Comparison of ENCODE assay signal across 8 cellular contexts in the genomic region with DNA sequence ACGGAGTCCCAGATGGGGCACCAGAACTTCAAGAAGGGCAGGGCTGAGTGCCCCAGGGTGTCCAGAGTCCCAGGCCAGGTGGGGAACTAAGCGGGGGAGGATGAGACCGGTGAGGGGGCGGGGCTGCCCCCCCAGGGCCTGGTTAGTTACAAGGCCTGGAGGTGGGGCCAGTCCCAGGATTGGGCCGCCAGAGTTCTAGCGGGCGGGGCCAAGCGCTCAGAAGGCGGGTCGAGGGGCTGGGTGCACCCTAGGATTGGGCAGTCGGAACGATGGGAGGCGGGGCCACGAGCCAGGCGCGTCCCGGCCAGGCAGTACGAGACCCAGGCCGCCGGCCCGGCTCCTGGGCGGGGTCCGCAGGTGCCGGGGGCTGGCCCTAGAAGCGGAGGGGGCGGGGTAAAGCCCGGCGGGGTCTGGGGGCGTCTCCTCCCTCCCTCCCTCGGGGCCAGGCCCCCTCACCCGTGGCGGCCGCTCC. TPM values are rescaled to one million over a fixed set of nuclear protein-coding genes. Genes with fewer than 3 reads are reported as not detected.
DNase-seq lines count a peak whose midpoint lies in the region; ATAC-seq, FAIRE-seq and TF ChIP-seq lines count a peak whose summit lies in the region.

No MANE protein-coding gene starts in this region.

- H3K27ac ChIP-seq in left ventricle myocardium inferior (replicated peaks), result peak overlapping the region; percentile 96

- no peaks in the 10 kb centered on the region for H3K27me3 ChIP-seq in left ventricle myocardium inferior (ENCODE audit: low read depth)

- CTCF ChIA-PET in T-cell (lab: Charles Lee), result interaction anchor here in 1 of 2 donors (0.6 to 0.7 kb wide), 2 partner anchors 23 to 54 kb away, joined by 3 read pairs; a partner anchor contains a TSS

- intact Hi-C loops in left ventricle myocardium inferior (cut with micrococcal nuclease), result no loop called here

- POLR2A ChIA-PET in T-cell (lab: Charles Lee), result interaction anchor here in 1 of 2 donors (0.5 kb wide), 1 partner anchor 24 kb away, joined by 4 read pairs; a partner anchor contains a TSS

- H3K27ac Mint-ChIP-seq in T-cell (peak overlapping the region; percentile 81 to 82), progenitor cell of endocrine pancreas (peak overlapping the region; percentile 95)

- TF ChIP-seq CTCF in left ventricle myocardium inferior (IDR thresholded peaks at IDR 0.05; ENCODE audit: borderline replicate concordance) (no peak), progenitor cell of endocrine pancreas (IDR thresholded peaks at IDR 0.05; ENCODE audit: unreplicated experiment) (no peak)

- no peaks in the 10 kb centered on the region for H3K9me3 ChIP-seq in left ventricle myocardium inferior (replicated peaks)

- H3K27me3 Mint-ChIP-seq in T-cell (no peaks in the 10 kb centered on the region), progenitor cell of endocrine pancreas (no peaks in the 10 kb centered on the region)

- H3K36me3 ChIP-seq in left ventricle myocardium inferior, result peaks cover 3% of the 10 kb centered on the region

- H3K4me3 ChIP-seq in left ventricle myocardium inferior, result peak overlapping the region; percentile 83

- DNase-seq in GM12892 (ENCODE audit: insufficient read length) (peak; percentile 99), NCI-H1436 treated with DMSO at 0.1 percent for 48 hours (lab: John Stamatoyannopoulos, UW) (peak; percentile 78), T-cell (peak; percentile 85 to 98 (median 94)), amniotic epithelial cell (ENCODE audit: low read depth) (peak; percentile 90), left ventricle myocardium inferior (peak; percentile 98), progenitor cell of endocrine pancreas (ENCODE audit: low spot score, unreplicated experiment) (peak; percentile 96), ureter (ENCODE audit: low spot score) (peak; percentile 98)

- H3K9me3 Mint-ChIP-seq in T-cell (no peaks in the 10 kb centered on the region), progenitor cell of endocrine pancreas (ENCODE audit: low read depth) (no peaks in the 10 kb centered on the region)

- ATAC-seq in HG02870 (IDR thresholded peaks at IDR 0.05; ENCODE audit: unreplicated experiment), result peak; percentile 84
- peak; percentile 91 to 95 (median 94) for ATAC-seq in T-cell (replicated peaks in 1 of 4)

- peaks cover 17% of the 10 kb centered on the region for H3K4me1 ChIP-seq in left ventricle myocardium inferior

- H3K4me1 Mint-ChIP-seq in T-cell, result peaks cover 15 to 20% (median 18%) of the 10 kb centered on the region in 3 donors
- peaks cover 12% of the 10 kb centered on the region for H3K4me1 Mint-ChIP-seq in progenitor cell of endocrine pancreas (ENCODE audit: low read depth)

- TF ChIP-seq POLR2A in GM12892 (IDR thresholded peaks at IDR 0.05; ENCODE audit: low read depth, low read length), result 0 out of 2 replicates have a peak, but pooled peaks have one; percentile 27

- H3K36me3 Mint-ChIP-seq in T-cell (peaks cover 9% of the 10 kb centered on the region), progenitor cell of endocrine pancreas (ENCODE audit: insufficient read depth) (no peaks in the 10 kb centered on the region)

- H3K4me3 Mint-ChIP-seq in T-cell, result peak overlapping the region; percentile 82 to 88 (median 83)
- H3K4me3 Mint-ChIP-seq in progenitor cell of endocrine pancreas (ENCODE audit: low read depth), result peak overlapping the region; percentile 80

- peak; percentile 98 for FAIRE-seq in GM12892 (lab: Jason Lieb, UNC)

RNA-seq across cellular contexts. Expression of a gene that starts 0.6 kb away (rescaled TPM):
- polyA plus RNA-seq in GM12892 (2012; ENCODE audit: missing spikeins), result 3.9 TPM
- total RNA-seq in T-cell, result 10 to 100 TPM; 12.7 to 24.8 (median 22.2) TPM
- 4.2 TPM for total RNA-seq in left ventricle myocardium inferior
- 17.6 and 21.8 TPM in 2 replicates for total RNA-seq in progenitor cell of endocrine pancreas
- total RNA-seq in ureter, result 10.9 TPM

RNA-seq across cellular contexts. Expression of a gene that starts 23.9 kb away (rescaled TPM):
- 14.4 TPM for polyA plus RNA-seq in GM12892 (2012; ENCODE audit: missing spikeins)
- total RNA-seq in T-cell, result 10 to 100 TPM; 28.8 to 52.0 (median 48.4) TPM
- total RNA-seq in left ventricle myocardium inferior, result 167 TPM
- total RNA-seq in progenitor cell of endocrine pancreas, result 36.1 and 38.5 TPM in 2 replicates
- 43.7 TPM for total RNA-seq in ureter

RNA-seq across cellular contexts. Expression of a gene that starts 24.2 kb away (rescaled TPM):
- polyA plus RNA-seq in GM12892 (2012; ENCODE audit: missing spikeins), result 0.38 TPM
- under 1 TPM in 1 of 5 donors, not detected in 4; 0.47 TPM for total RNA-seq in T-cell
- 0.66 TPM for total RNA-seq in left ventricle myocardium inferior
- total RNA-seq in progenitor cell of endocrine pancreas, result 0.87 and 1.4 TPM in 2 replicates
- total RNA-seq in ureter, result not detected

RNA-seq across cellular contexts. Expression of a gene that starts 33.6 kb away (rescaled TPM):
- not detected for polyA plus RNA-seq in GM12892 (2012; ENCODE audit: missing spikeins)
- total RNA-seq in T-cell, result under 1 TPM in 3 of 5 donors, not detected in 2; 0.26 to 0.96 (median 0.51) TPM
- 133 TPM for total RNA-seq in left ventricle myocardium inferior
- 3.2 and 9.0 TPM in 2 replicates for total RNA-seq in progenitor cell of endocrine pancreas
- total RNA-seq in ureter, result 301 TPM

RNA-seq across cellular contexts. Expression of a gene that starts 54.0 kb away (rescaled TPM):
- 51.9 TPM for polyA plus RNA-seq in GM12892 (2012; ENCODE audit: missing spikeins)
- total RNA-seq in T-cell (10 to 100 TPM; 38.3 to 48.2 (median 46.6) TPM), left ventricle myocardium inferior (33.1 TPM), progenitor cell of endocrine pancreas (48.7 and 56.5 TPM in 2 replicates), ureter (46.2 TPM)

Comparison
In these comparisons a context has a peak if more than half of its experiments do, and no peak if none do; other contexts are left out.
1. Peak in every context shown above with its lines: DNase-seq, ATAC-seq, H3K4me3 ChIP-seq and H3K27ac ChIP-seq.